Comparison of ENCODE assay signal across 1 cellular context in genomic region chr7:12436126-12436525, GRCh38.
TF ChIP-seq lines count a peak whose summit lies in the region.

No MANE protein-coding gene starts in this region.

TF ChIP-seq in GM23338, 12 proteins besides CTCF, POLR2A, EP300 and RAD21 (continued from another document):
- TF ChIP-seq ZNF462 (CRISPR knock-in tag; IDR thresholded peaks at IDR 0.05) = no peak
- no peak for TF ChIP-seq JUNB (IDR thresholded peaks at IDR 0.05; ENCODE audit: unreplicated experiment)
- TF ChIP-seq ETS1 (IDR thresholded peaks at IDR 0.05) = no peak
- TF ChIP-seq REST (IDR thresholded peaks at IDR 0.05; ENCODE audit: unreplicated experiment) = no peak
- TF ChIP-seq ZNF331 (CRISPR knock-in tag; IDR thresholded peaks at IDR 0.05; ENCODE audit: low read depth) = no peak
- TF ChIP-seq EZH2 (IDR thresholded peaks at IDR 0.05; ENCODE audit: low read depth, unreplicated experiment) = no peak
- no peak for TF ChIP-seq NANOG (IDR thresholded peaks at IDR 0.05; ENCODE audit: borderline replicate concordance)
- no peak for TF ChIP-seq ZNF114 (CRISPR knock-in tag; IDR thresholded peaks at IDR 0.05)
- TF ChIP-seq POLR2AphosphoS5 (IDR thresholded peaks at IDR 0.05; ENCODE audit: low read depth) = no peak
- TF ChIP-seq CREB1 (CRISPR knock-in tag; IDR thresholded peaks at IDR 0.05; ENCODE audit: low read depth) = no peak
